ENCODE assay signal across 21 cellular contexts in genomic region chr6:85192186-85192585, GRCh38.
DNase-seq lines count a peak whose midpoint lies in the region; ATAC-seq, FAIRE-seq and TF ChIP-seq lines count a peak whose summit lies in the region.
"Had no signal": no experiment of that assay in that cellular context is flagged by ENCODE, and none has a peak within 500 bp of the region (broad histone marks: within the 10 kb centered on the region; RNA-seq: fewer than 3 reads in every experiment).

No MANE protein-coding gene starts in this region.

- H3K27ac Mint-ChIP-seq in astrocyte (ENCODE audit: unreplicated experiment) = peak overlapping the region; percentile 97
- H3K27ac Mint-ChIP-seq: endodermal cell had no signal

- no peaks in the 10 kb centered on the region for H3K36me3 Mint-ChIP-seq in astrocyte (ENCODE audit: low read depth, unreplicated experiment)

- peaks cover 29% of the 10 kb centered on the region for H3K4me1 ChIP-seq in GM23248 (ENCODE audit: insufficient read depth)
- peaks cover 4% of the 10 kb centered on the region for H3K4me1 ChIP-seq in astrocyte (ENCODE audit: insufficient read depth, low read length)
- H3K4me1 ChIP-seq: BE2C had no signal

- H3K79me2 ChIP-seq in GM23248 (ENCODE audit: insufficient read depth) (no peaks in the 10 kb centered on the region), astrocyte (ENCODE audit: insufficient read depth, low read length) (no peaks in the 10 kb centered on the region)
- H3K79me2 ChIP-seq: hepatocyte had no signal

- H3K36me3 ChIP-seq in GM23248 (ENCODE audit: low read depth) (no peaks in the 10 kb centered on the region), astrocyte (ENCODE audit: insufficient read depth, low read length) (no peaks in the 10 kb centered on the region)
- H3K36me3 ChIP-seq: BE2C had no signal

- peak overlapping the region; percentile 89 for H3K27ac ChIP-seq in GM23248
- peak overlapping the region; percentile 55 for H3K27ac ChIP-seq in astrocyte (ENCODE audit: low read depth, low read length)
- H3K27ac ChIP-seq: hepatocyte, RWPE1 had no signal

- H3F3A ChIP-seq in GM23248 (ENCODE audit: insufficient read depth) = peaks cover 19% of the 10 kb centered on the region

- in situ Hi-C loops in GM23248 (cut with MboI) = no loop called here

- no peaks in the 10 kb centered on the region for H3K9me2 ChIP-seq in GM23248 (ENCODE audit: insufficient read depth)

- H3K4me2 ChIP-seq in GM23248 (ENCODE audit: unreplicated experiment) (peak overlapping the region; percentile 75), astrocyte (ENCODE audit: low read length) (peak overlapping the region; percentile 39)
- H3K4me2 ChIP-seq: hepatocyte had no signal

- no peak for FAIRE-seq in astrocyte (lab: Jason Lieb, UNC)
- FAIRE-seq: colon, TTC549 had no signal

- H3K4me3 ChIP-seq in GM23248 = peak overlapping the region; percentile 39
- no peak overlapping the region for H3K4me3 ChIP-seq in astrocyte (ENCODE audit: insufficient read depth, low read depth, low read length)
- H3K4me3 ChIP-seq: hepatocyte had no signal

- 0% methylated on average over 1 of the region's 1 CpG for WGBS in GM23248 (ENCODE audit: low coverage in 1 of 2, low lambda C conversion rate in 2 of 2, missing lambda C conversion rate in 2 of 2), 2 experiments

- H3K27me3 Mint-ChIP-seq in astrocyte (ENCODE audit: low read depth, unreplicated experiment) = no peaks in the 10 kb centered on the region

- peak; percentile 85 for DNase-seq in GM23248
- DNase-seq in astrocyte (ENCODE audit: low read depth) = peak; percentile 3
- peak; percentile 60 for DNase-seq in fibroblast of peridontal ligament (ENCODE audit: extremely low read depth)
- peak; percentile 69 for DNase-seq in stromal cell of bone marrow (ENCODE audit: low read depth)
- no peak for DNase-seq in SW480 (ENCODE audit: low spot score)
- DNase-seq: activated naive CD4-positive, alpha-beta T cell treated with anti-CD3 and anti-CD28 coated beads, Interleukin-2, amount 50 U/mL, for 16 hours; activated T-cell treated with anti-CD3 and anti-CD28 coated beads, Interleukin-2, amount 50 U/mL, for 48 hours; aorta; BE2C; Calu3; endodermal cell; KBM-7; NCI-H2029 treated with DMSO at 0.1 percent for 48 hours; NK-92 treated with Interleukin-12 subunit alpha and Interleukin-12 subunit beta, amount 100 ng/mL, for 24 hours had no signal

- H2AFZ ChIP-seq in GM23248 = peak overlapping the region; percentile 36
- H2AFZ ChIP-seq in astrocyte (ENCODE audit: low read depth, low read length) = no peak overlapping the region
- H2AFZ ChIP-seq: hepatocyte had no signal

- H3K9me3 Mint-ChIP-seq in astrocyte (ENCODE audit: unreplicated experiment) = peaks cover 5% of the 10 kb centered on the region

- H3K27me3 ChIP-seq in GM23248 (replicated peaks; ENCODE audit: insufficient read depth) = no peaks in the 10 kb centered on the region
- no peaks in the 10 kb centered on the region for H3K27me3 ChIP-seq in astrocyte (ENCODE audit: insufficient read depth, low read length)
- H3K27me3 ChIP-seq: BE2C, hepatocyte had no signal

- H4K20me1 ChIP-seq in GM23248 (ENCODE audit: insufficient read depth) (no peaks in the 10 kb centered on the region), astrocyte (ENCODE audit: insufficient read depth, low read length) (no peaks in the 10 kb centered on the region)

- H3K4me1 Mint-ChIP-seq in astrocyte (ENCODE audit: low read depth, unreplicated experiment) = peaks cover 21% of the 10 kb centered on the region

- H3K4me3 Mint-ChIP-seq in astrocyte (ENCODE audit: unreplicated experiment) = no peak overlapping the region
- H3K4me3 Mint-ChIP-seq: endodermal cell had no signal

- no peak for ATAC-seq in HG03139 (IDR thresholded peaks at IDR 0.05; ENCODE audit: unreplicated experiment)
- ATAC-seq in GM18498 (IDR thresholded peaks at IDR 0.05; ENCODE audit: unreplicated experiment) = no peak
- no peak for ATAC-seq in HG02571 (IDR thresholded peaks at IDR 0.05; ENCODE audit: unreplicated experiment)

- H3K9me3 ChIP-seq in GM23248 (ENCODE audit: low read depth) (no peaks in the 10 kb centered on the region), astrocyte (ENCODE audit: insufficient read depth, low read depth, low read length) (no peaks in the 10 kb centered on the region)
- H3K9me3 ChIP-seq: BE2C had no signal

- peak overlapping the region; percentile 67 for H3K9ac ChIP-seq in GM23248
- H3K9ac ChIP-seq in astrocyte (ENCODE audit: low read length) = peak overlapping the region; percentile 40

- TF ChIP-seq CTCF in astrocyte (IDR thresholded peaks at IDR 0.05; ENCODE audit: insufficient read depth, low read depth, low read length) = no peak
